ENCODE assay signal across 8 cellular contexts in genomic region chr16:75647492-75648264, GRCh38. TPM values are rescaled to one million over a fixed set of nuclear protein-coding genes. Genes with fewer than 3 reads are reported as not detected.
DNase-seq lines count a peak whose midpoint lies in the region; TF ChIP-seq lines count a peak whose summit lies in the region.

Gene KARS1, minus strand, starts transcription at chr16:75647665. Its CDS starts 26 bp downstream, at chr16:75647639.
Gene TERF2IP, plus strand, starts transcription at chr16:75647773. Its CDS starts 110 bp downstream, at chr16:75647883.

- H3K27me3 ChIP-seq in suprapubic skin = no peaks in the 10 kb centered on the region

- peak; percentile 62 to 96 for TF ChIP-seq POLR2A in suprapubic skin (IDR thresholded peaks at IDR 0.05)

- no peak for TF ChIP-seq EP300 in suprapubic skin (IDR thresholded peaks at IDR 0.05)

- H3K36me3 ChIP-seq in SK-N-MC (ENCODE audit: insufficient read depth, low read length) = peaks cover 24% of the 10 kb centered on the region; the same call in 1 of the 2 replicates
- H3K36me3 ChIP-seq in suprapubic skin = peaks cover 7% of the 10 kb centered on the region

- H3K27ac ChIP-seq in SK-N-MC = peak within 1 kb of the TSS; percentile 84
- peak within 1 kb of the TSS; percentile 99 for H3K27ac ChIP-seq in suprapubic skin

- DNase-seq in GM03348 (ENCODE audit: low spot score) (peak; percentile 98), HFF-Myc (ENCODE audit: extremely low read depth, low read depth) (peak; percentile 59), NAMALWA (ENCODE audit: low spot score) (peak; percentile 96), SK-N-MC (ENCODE audit: low read depth, low spot score) (no peak), germinal center (ENCODE audit: low spot score) (peak; percentile 94), nucleus accumbens (lab: John Stamatoyannopoulos, UW) (peak in 55 of 56 donors; percentile 72 to 97 (median 92)), suprapubic skin (ENCODE audit: low spot score in 2 of 2) (peak; percentile 95)
- DNase-seq in activated naive CD4-positive, alpha-beta T cell treated with anti-CD3 and anti-CD28 coated beads, Interleukin-2, amount 50 U/mL, for 16 hours = peak; percentile 96

- H3K4me3 ChIP-seq in HFF-Myc (replicated peaks; ENCODE audit: low read depth, low read length) (peak within 1 kb of the TSS; percentile 98), SK-N-MC (peak within 1 kb of the TSS; percentile 89), suprapubic skin (peak within 1 kb of the TSS; percentile 96)

- peak within 1 kb of the TSS; percentile 92 for H3K9ac ChIP-seq in SK-N-MC (ENCODE audit: insufficient read length)

- TF ChIP-seq CTCF in HFF-Myc (IDR thresholded peaks at IDR 0.05; ENCODE audit: low read depth, low read length, missing control alignments) (no peak), suprapubic skin (IDR thresholded peaks at IDR 0.05) (no peak)

- peaks cover 59% of the 10 kb centered on the region for H3K4me1 ChIP-seq in suprapubic skin

- WGBS in suprapubic skin = under 1% methylated on average over 19 of the region's 76 CpGs

- H3K9me3 ChIP-seq in SK-N-MC (ENCODE audit: low read depth, low read length) = no peaks in the 10 kb centered on the region
- H3K9me3 ChIP-seq in suprapubic skin = no peaks in the 10 kb centered on the region

RNA-seq across cellular contexts. Expression of gene KARS1, which starts in this region (rescaled TPM):
- 100 to 1,000 TPM in 3 of 4 donors, 10 to 100 TPM in 1; 85.9 to 128 (median 106) TPM for total RNA-seq in suprapubic skin

RNA-seq across cellular contexts. Expression of gene TERF2IP, which starts in this region (rescaled TPM):
- 10 to 100 TPM; 42.2 to 67.1 (median 55.8) TPM for total RNA-seq in suprapubic skin
